In the genomic region with DNA sequence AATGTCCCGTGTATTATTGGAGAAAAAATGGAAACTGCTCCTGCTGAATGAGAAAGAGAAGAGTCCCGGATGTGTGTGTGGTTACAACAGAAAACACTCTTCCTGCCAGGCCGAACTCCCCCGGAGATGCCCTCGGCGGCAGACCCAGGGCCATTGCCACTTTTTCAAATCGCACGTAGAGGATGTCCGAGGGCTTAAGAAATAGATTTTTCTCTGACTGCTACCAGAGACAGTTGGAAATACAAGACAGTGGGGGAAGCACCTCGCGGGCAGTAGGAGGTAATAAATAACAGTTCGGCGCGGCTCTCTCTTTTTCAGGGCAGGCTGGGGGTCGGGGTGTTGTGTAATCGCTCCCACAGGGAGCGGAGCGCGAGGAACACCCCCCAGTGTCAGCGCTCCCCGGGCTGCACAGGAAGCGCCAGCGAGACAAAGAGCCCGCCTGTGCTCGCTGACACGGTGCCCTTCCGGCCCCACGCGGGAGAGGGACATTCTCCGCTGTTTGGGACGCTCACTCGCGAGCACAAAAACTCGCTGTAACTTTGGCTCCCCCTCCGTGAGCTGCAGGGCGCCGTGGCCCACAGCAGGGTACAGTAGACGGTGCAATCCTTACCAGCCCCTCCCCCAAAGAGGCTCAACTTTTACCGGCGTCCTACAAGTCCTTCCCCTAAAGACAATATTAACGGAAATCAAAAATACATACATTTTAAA, we compare ENCODE assay signal across 1 cellular context.
TF ChIP-seq lines count a peak whose summit lies in the region.

No MANE protein-coding gene starts in this region.

TF ChIP-seq in K562, 482 proteins besides CTCF, POLR2A, EP300 and RAD21 (continued from another document and continues in another):
- TF ChIP-seq, protein P1, sequence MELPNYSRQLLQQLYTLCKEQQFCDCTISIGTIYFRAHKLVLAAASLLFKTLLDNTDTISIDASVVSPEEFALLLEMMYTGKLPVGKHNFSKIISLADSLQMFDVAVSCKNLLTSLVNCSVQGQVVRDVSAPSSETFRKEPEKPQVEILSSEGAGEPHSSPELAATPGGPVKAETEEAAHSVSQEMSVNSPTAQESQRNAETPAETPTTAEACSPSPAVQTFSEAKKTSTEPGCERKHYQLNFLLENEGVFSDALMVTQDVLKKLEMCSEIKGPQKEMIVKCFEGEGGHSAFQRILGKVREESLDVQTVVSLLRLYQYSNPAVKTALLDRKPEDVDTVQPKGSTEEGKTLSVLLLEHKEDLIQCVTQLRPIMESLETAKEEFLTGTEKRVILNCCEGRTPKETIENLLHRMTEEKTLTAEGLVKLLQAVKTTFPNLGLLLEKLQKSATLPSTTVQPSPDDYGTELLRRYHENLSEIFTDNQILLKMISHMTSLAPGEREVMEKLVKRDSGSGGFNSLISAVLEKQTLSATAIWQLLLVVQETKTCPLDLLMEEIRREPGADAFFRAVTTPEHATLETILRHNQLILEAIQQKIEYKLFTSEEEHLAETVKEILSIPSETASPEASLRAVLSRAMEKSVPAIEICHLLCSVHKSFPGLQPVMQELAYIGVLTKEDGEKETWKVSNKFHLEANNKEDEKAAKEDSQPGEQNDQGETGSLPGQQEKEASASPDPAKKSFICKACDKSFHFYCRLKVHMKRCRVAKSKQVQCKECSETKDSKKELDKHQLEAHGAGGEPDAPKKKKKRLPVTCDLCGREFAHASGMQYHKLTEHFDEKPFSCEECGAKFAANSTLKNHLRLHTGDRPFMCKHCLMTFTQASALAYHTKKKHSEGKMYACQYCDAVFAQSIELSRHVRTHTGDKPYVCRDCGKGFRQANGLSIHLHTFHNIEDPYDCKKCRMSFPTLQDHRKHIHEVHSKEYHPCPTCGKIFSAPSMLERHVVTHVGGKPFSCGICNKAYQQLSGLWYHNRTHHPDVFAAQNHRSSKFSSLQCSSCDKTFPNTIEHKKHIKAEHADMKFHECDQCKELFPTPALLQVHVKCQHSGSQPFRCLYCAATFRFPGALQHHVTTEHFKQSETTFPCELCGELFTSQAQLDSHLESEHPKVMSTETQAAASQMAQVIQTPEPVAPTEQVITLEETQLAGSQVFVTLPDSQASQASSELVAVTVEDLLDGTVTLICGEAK (IDR thresholded peaks at IDR 0.05): peak; percentile 78
- TF ChIP-seq, protein P1 (CRISPR knock-in tag; IDR thresholded peaks at IDR 0.05): no peak
- TF ChIP-seq TAF1 (IDR thresholded peaks at IDR 0.05; ENCODE audit: control insufficient read depth, extremely low read depth, insufficient read depth, low read length, severe bottlenecking) (peak; percentile 67), RCOR1 (IDR thresholded peaks at IDR 0.05; ENCODE audit: borderline replicate concordance in 1 of 2, low read depth in 2 of 2, low read length in 2 of 2) (peak in 1 of 2 experiments; percentile 42; a peak in 1 of 4 replicates), MCM7 (IDR thresholded peaks at IDR 0.05) (no peak), MTA3 (IDR thresholded peaks at IDR 0.05; ENCODE audit: borderline replicate concordance) (peak; percentile 72), ZNF830 (CRISPR knock-in tag; IDR thresholded peaks at IDR 0.05) (0 out of 2 replicates have a peak, but pooled peaks have one; percentile 20), TARDBP (IDR thresholded peaks at IDR 0.05) (peak; percentile 71), POLR2H (tag; IDR thresholded peaks at IDR 0.05; ENCODE audit: low read depth) (peak; percentile 68), XRCC3 (IDR thresholded peaks at IDR 0.05) (no peak), GATAD2B (IDR thresholded peaks at IDR 0.05; ENCODE audit: borderline replicate concordance) (0 out of 2 replicates have a peak, but pooled peaks have one; percentile 44), RBBP5 (IDR thresholded peaks at IDR 0.05; ENCODE audit: borderline replicate concordance, insufficient read depth, low read length, poor library complexity, severe bottlenecking) (peak; percentile 92), TCF7 (IDR thresholded peaks at IDR 0.05; ENCODE audit: borderline replicate concordance) (no peak), CXXC5 (CRISPR knock-in tag; IDR thresholded peaks at IDR 0.05) (peak; percentile 69), NR4A1 (CRISPR knock-in tag; IDR thresholded peaks at IDR 0.05) (no peak), NR4A1 (tag; IDR thresholded peaks at IDR 0.05) (peak; percentile 67), PHF8 (IDR thresholded peaks at IDR 0.05; ENCODE audit: borderline replicate concordance, low read length) (peak; percentile 56), TAF9B (IDR thresholded peaks at IDR 0.05; ENCODE audit: partially characterized antibody) (peak; percentile 47), MCM2 (IDR thresholded peaks at IDR 0.05; ENCODE audit: low read depth) (no peak), YY1 (IDR thresholded peaks at IDR 0.05; ENCODE audit: borderline replicate concordance in 1 of 3, control insufficient read depth in 1 of 3, extremely low read depth in 1 of 3, insufficient read depth in 3 of 3, insufficient read length in 1 of 3, insufficient replicate concordance in 2 of 3, low read depth in 1 of 3, low read length in 2 of 3) (peak; percentile 14 to 57 (median 22)), CHD1 (IDR thresholded peaks at IDR 0.05; ENCODE audit: low read length) (peak; percentile 18), CBFA2T3 (IDR thresholded peaks at IDR 0.05) (no peak)
- TF ChIP-seq, protein P2, sequence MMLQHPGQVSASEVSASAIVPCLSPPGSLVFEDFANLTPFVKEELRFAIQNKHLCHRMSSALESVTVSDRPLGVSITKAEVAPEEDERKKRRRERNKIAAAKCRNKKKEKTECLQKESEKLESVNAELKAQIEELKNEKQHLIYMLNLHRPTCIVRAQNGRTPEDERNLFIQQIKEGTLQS (IDR thresholded peaks at IDR 0.05): 0 out of 2 replicates have a peak, but pooled peaks have one; percentile 23
- TF ChIP-seq, protein P2 (CRISPR knock-in tag; conservative IDR thresholded peaks at IDR 0.05): no peak
- TF ChIP-seq, protein P3, sequence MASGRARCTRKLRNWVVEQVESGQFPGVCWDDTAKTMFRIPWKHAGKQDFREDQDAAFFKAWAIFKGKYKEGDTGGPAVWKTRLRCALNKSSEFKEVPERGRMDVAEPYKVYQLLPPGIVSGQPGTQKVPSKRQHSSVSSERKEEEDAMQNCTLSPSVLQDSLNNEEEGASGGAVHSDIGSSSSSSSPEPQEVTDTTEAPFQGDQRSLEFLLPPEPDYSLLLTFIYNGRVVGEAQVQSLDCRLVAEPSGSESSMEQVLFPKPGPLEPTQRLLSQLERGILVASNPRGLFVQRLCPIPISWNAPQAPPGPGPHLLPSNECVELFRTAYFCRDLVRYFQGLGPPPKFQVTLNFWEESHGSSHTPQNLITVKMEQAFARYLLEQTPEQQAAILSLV (tag; IDR thresholded peaks at IDR 0.05): peak; percentile 55; the same call in 1 of the 2 replicates
- TF ChIP-seq, protein P4, sequence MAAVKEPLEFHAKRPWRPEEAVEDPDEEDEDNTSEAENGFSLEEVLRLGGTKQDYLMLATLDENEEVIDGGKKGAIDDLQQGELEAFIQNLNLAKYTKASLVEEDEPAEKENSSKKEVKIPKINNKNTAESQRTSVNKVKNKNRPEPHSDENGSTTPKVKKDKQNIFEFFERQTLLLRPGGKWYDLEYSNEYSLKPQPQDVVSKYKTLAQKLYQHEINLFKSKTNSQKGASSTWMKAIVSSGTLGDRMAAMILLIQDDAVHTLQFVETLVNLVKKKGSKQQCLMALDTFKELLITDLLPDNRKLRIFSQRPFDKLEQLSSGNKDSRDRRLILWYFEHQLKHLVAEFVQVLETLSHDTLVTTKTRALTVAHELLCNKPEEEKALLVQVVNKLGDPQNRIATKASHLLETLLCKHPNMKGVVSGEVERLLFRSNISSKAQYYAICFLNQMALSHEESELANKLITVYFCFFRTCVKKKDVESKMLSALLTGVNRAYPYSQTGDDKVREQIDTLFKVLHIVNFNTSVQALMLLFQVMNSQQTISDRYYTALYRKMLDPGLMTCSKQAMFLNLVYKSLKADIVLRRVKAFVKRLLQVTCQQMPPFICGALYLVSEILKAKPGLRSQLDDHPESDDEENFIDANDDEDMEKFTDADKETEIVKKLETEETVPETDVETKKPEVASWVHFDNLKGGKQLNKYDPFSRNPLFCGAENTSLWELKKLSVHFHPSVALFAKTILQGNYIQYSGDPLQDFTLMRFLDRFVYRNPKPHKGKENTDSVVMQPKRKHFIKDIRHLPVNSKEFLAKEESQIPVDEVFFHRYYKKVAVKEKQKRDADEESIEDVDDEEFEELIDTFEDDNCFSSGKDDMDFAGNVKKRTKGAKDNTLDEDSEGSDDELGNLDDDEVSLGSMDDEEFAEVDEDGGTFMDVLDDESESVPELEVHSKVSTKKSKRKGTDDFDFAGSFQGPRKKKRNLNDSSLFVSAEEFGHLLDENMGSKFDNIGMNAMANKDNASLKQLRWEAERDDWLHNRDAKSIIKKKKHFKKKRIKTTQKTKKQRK (IDR thresholded peaks at IDR 0.05; ENCODE audit: borderline replicate concordance, low read depth, low read length): no peak
- TF ChIP-seq, protein P5, sequence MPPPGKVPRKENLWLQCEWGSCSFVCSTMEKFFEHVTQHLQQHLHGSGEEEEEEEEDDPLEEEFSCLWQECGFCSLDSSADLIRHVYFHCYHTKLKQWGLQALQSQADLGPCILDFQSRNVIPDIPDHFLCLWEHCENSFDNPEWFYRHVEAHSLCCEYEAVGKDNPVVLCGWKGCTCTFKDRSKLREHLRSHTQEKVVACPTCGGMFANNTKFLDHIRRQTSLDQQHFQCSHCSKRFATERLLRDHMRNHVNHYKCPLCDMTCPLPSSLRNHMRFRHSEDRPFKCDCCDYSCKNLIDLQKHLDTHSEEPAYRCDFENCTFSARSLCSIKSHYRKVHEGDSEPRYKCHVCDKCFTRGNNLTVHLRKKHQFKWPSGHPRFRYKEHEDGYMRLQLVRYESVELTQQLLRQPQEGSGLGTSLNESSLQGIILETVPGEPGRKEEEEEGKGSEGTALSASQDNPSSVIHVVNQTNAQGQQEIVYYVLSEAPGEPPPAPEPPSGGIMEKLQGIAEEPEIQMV (tag; conservative IDR thresholded peaks at IDR 0.05; ENCODE audit: low read depth): no peak
- TF ChIP-seq, protein P6, sequence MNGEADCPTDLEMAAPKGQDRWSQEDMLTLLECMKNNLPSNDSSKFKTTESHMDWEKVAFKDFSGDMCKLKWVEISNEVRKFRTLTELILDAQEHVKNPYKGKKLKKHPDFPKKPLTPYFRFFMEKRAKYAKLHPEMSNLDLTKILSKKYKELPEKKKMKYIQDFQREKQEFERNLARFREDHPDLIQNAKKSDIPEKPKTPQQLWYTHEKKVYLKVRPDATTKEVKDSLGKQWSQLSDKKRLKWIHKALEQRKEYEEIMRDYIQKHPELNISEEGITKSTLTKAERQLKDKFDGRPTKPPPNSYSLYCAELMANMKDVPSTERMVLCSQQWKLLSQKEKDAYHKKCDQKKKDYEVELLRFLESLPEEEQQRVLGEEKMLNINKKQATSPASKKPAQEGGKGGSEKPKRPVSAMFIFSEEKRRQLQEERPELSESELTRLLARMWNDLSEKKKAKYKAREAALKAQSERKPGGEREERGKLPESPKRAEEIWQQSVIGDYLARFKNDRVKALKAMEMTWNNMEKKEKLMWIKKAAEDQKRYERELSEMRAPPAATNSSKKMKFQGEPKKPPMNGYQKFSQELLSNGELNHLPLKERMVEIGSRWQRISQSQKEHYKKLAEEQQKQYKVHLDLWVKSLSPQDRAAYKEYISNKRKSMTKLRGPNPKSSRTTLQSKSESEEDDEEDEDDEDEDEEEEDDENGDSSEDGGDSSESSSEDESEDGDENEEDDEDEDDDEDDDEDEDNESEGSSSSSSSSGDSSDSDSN (IDR thresholded peaks at IDR 0.05; ENCODE audit: borderline replicate concordance in 1 of 2, low read depth in 2 of 2, low read length in 2 of 2): peak; percentile 16 to 45; a peak in 2 of 4 replicates
- TF ChIP-seq, protein P7, sequence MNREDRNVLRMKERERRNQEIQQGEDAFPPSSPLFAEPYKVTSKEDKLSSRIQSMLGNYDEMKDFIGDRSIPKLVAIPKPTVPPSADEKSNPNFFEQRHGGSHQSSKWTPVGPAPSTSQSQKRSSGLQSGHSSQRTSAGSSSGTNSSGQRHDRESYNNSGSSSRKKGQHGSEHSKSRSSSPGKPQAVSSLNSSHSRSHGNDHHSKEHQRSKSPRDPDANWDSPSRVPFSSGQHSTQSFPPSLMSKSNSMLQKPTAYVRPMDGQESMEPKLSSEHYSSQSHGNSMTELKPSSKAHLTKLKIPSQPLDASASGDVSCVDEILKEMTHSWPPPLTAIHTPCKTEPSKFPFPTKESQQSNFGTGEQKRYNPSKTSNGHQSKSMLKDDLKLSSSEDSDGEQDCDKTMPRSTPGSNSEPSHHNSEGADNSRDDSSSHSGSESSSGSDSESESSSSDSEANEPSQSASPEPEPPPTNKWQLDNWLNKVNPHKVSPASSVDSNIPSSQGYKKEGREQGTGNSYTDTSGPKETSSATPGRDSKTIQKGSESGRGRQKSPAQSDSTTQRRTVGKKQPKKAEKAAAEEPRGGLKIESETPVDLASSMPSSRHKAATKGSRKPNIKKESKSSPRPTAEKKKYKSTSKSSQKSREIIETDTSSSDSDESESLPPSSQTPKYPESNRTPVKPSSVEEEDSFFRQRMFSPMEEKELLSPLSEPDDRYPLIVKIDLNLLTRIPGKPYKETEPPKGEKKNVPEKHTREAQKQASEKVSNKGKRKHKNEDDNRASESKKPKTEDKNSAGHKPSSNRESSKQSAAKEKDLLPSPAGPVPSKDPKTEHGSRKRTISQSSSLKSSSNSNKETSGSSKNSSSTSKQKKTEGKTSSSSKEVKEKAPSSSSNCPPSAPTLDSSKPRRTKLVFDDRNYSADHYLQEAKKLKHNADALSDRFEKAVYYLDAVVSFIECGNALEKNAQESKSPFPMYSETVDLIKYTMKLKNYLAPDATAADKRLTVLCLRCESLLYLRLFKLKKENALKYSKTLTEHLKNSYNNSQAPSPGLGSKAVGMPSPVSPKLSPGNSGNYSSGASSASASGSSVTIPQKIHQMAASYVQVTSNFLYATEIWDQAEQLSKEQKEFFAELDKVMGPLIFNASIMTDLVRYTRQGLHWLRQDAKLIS (CRISPR knock-in tag; IDR thresholded peaks at IDR 0.05): peak; percentile 59; the same call in 1 of the 2 replicates
